8 cellular contexts compared by ENCODE assay signal in the genomic region with DNA sequence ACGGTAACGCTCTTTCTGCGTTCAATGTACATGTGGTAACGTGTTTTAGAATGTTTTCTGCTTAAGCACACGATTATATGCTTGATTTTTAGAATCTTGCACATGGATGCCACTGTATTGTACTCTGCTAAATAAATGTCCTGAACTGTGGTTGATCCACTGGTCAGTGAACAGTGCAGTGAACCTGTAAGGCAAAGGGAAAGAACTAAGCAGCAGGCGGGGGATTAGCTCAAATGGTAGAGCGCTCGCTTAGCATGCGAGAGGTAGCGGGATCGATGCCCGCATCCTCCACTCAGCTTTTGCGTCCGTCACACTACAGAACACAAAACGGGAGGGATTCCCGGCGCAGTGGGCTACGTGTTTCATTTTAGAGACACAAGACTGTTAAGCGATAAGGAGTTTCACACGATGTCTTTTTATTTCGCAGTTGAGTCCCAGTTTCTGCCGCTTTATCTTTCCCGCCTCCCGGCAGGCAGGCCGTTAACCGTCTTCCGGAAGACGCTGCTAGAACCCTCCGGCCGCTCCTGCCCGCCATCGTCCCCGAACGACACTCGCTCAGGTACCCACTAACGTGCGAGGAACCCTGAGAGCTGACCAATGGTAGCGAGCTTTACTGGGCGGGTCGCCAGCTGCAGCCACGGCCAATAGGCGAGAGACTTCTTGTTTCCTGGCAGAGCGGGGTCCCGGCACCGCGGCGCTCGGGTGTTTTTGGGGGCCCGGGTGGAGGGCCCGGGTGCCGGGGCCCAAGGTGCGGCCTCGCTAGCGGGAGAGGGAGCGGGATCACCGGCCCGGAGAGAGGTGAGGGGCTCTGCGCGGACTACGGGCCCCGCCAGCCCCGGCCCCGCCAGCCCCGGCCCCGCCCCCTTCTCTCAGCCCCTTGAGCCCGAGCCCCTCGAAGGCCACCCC. TPM values are rescaled to one million over a fixed set of nuclear protein-coding genes. Genes with fewer than 3 reads are reported as not detected.
DNase-seq lines count a peak whose midpoint lies in the region; ATAC-seq and TF ChIP-seq lines count a peak whose summit lies in the region.

TSS of gene AGBL5 (plus strand) at position 673 of the 906 bp plus-strand sequence. CDS start 1,291 bp downstream, outside the sequence.

- no peak for TF ChIP-seq EP300 in suprapubic skin (IDR thresholded peaks at IDR 0.05)

- 0% methylated on average over 39 of the region's 67 CpGs for WGBS in suprapubic skin

- TF ChIP-seq CTCF in GM10266 (IDR thresholded peaks at IDR 0.05; ENCODE audit: control insufficient read depth, insufficient read depth, low read depth, missing control alignments) (no peak), suprapubic skin (IDR thresholded peaks at IDR 0.05) (no peak)

- peak within 1 kb of the TSS; percentile 85 for H3K27ac ChIP-seq in suprapubic skin

- H3K9me3 ChIP-seq in suprapubic skin, result no peaks in the 10 kb centered on the region

- H3K4me1 ChIP-seq in suprapubic skin, result peaks cover 19% of the 10 kb centered on the region

- TF ChIP-seq POLR2A in suprapubic skin (IDR thresholded peaks at IDR 0.05), result peak in 1 of 2 donors; percentile 14

- ATAC-seq in HG02623 (IDR thresholded peaks at IDR 0.05; ENCODE audit: unreplicated experiment), result peak; percentile 72
- ATAC-seq in SK-N-SH treated with all-trans-retinoic acid at 6 μM for 48 hours, result peak; percentile 66

- peaks cover 27% of the 10 kb centered on the region for H3K36me3 ChIP-seq in suprapubic skin

- DNase-seq in GM10266 (ENCODE audit: extremely low spot score), result peak; percentile 100
- peak; percentile 90 for DNase-seq in NCI-H1092 treated with DMSO at 0.1 percent for 48 hours (lab: John Stamatoyannopoulos, UW)
- peak; percentile 94 for DNase-seq in activated naive CD4-positive, alpha-beta T cell treated with anti-CD3 and anti-CD28 coated beads, Interleukin-2, amount 50 U/mL, for 16 hours
- peak; percentile 89 for DNase-seq in globus pallidus (ENCODE audit: low spot score)
- DNase-seq in nucleus accumbens (lab: John Stamatoyannopoulos, UW), result peak; percentile 36 to 97 (median 88)
- peak; percentile 98 for DNase-seq in suprapubic skin (ENCODE audit: low spot score in 2 of 2)

- H3K27me3 ChIP-seq in suprapubic skin, result no peaks in the 10 kb centered on the region

- peak within 1 kb of the TSS; percentile 96 for H3K4me3 ChIP-seq in suprapubic skin

TF ChIP-seq in SK-N-SH treated with all-trans-retinoic acid at 6 μM for 48 hours, 23 proteins besides CTCF, POLR2A, EP300 and RAD21:
- TF ChIP-seq ISL1 (CRISPR knock-in tag; IDR thresholded peaks at IDR 0.05) (no peak), ESRRG (CRISPR knock-in tag; IDR thresholded peaks at IDR 0.05) (peak; percentile 95), ZC3H10 (CRISPR knock-in tag; IDR thresholded peaks at IDR 0.05) (no peak), CREB5 (CRISPR knock-in tag; IDR thresholded peaks at IDR 0.05; ENCODE audit: low read depth) (peak; percentile 91), TCF4 (CRISPR knock-in tag; IDR thresholded peaks at IDR 0.05; ENCODE audit: borderline replicate concordance) (no peak), ZFP30 (CRISPR knock-in tag; IDR thresholded peaks at IDR 0.05) (peak; percentile 4), BACH2 (CRISPR knock-in tag; IDR thresholded peaks at IDR 0.05; ENCODE audit: borderline replicate concordance) (no peak), PATZ1 (CRISPR knock-in tag; IDR thresholded peaks at IDR 0.05; ENCODE audit: borderline replicate concordance) (peak; percentile 91; the same call in 1 of the 2 replicates), OSR1 (CRISPR knock-in tag; IDR thresholded peaks at IDR 0.05) (no peak), ZNF565 (CRISPR knock-in tag; conservative IDR thresholded peaks at IDR 0.05; ENCODE audit: low read depth) (peak; percentile 16), ZNF8 (CRISPR knock-in tag; IDR thresholded peaks at IDR 0.05) (peak; percentile 61; the same call in 1 of the 2 replicates), TOX (CRISPR knock-in tag; IDR thresholded peaks at IDR 0.05; ENCODE audit: borderline replicate concordance) (no peak), GLIS3 (CRISPR knock-in tag; IDR thresholded peaks at IDR 0.05) (no peak; the same call in 1 of the 2 replicates), RARB (CRISPR knock-in tag; IDR thresholded peaks at IDR 0.05) (no peak), PPARA (CRISPR knock-in tag; IDR thresholded peaks at IDR 0.05; ENCODE audit: borderline replicate concordance) (no peak), ZNF70 (CRISPR knock-in tag; IDR thresholded peaks at IDR 0.05) (peak; percentile 48; the same call in 1 of the 2 replicates), ZFP3 (CRISPR knock-in tag; IDR thresholded peaks at IDR 0.05) (no peak; the same call in 1 of the 2 replicates), TSHZ2 (CRISPR knock-in tag; IDR thresholded peaks at IDR 0.05) (0 out of 2 replicates have a peak, but pooled peaks have one; percentile 77), CSDC2 (CRISPR knock-in tag; IDR thresholded peaks at IDR 0.05) (0 out of 2 replicates have a peak, but pooled peaks have one; percentile 27)
- TF ChIP-seq, protein P1, sequence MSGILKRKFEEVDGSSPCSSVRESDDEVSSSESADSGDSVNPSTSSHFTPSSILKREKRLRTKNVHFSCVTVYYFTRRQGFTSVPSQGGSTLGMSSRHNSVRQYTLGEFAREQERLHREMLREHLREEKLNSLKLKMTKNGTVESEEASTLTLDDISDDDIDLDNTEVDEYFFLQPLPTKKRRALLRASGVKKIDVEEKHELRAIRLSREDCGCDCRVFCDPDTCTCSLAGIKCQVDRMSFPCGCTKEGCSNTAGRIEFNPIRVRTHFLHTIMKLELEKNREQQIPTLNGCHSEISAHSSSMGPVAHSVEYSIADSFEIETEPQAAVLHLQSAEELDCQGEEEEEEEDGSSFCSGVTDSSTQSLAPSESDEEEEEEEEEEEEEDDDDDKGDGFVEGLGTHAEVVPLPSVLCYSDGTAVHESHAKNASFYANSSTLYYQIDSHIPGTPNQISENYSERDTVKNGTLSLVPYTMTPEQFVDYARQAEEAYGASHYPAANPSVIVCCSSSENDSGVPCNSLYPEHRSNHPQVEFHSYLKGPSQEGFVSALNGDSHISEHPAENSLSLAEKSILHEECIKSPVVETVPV (CRISPR knock-in tag; IDR thresholded peaks at IDR 0.05), result peak; percentile 95; the same call in 1 of the 2 replicates

RNA-seq across cellular contexts. Expression of gene AGBL5, which starts in this region (rescaled TPM):
- total RNA-seq in suprapubic skin, result 10 to 100 TPM; 15.3 to 18.9 (median 18.5) TPM

Comparison
In these comparisons a context has a peak if more than half of its experiments do, and no peak if none do; other contexts are left out.
1. Peak in every context shown above with its lines: DNase-seq, ATAC-seq, H3K4me3 ChIP-seq and H3K27ac ChIP-seq.